Comparison of ENCODE assay signal across 8 cellular contexts in the genomic region with DNA sequence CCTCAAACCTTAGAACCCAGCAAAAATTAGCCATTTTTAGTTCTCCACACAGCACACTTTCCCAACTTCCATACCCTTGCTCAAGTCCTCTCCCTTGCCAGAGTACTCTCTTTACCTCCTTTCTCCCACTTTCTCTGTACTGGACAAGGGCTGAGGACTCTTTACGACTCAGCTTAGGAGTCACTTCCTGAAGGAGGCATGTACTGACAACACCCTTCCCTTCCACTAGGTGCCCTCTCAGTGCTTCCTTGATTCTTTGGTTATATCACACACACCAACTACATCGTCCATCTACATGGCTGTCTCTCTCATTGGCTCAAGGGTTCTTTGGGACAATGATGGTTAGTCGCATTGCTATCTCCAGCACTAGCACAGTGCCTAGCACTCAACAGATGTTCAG. TPM values are rescaled to one million over a fixed set of nuclear protein-coding genes. Genes with fewer than 3 reads are reported as not detected.
DNase-seq lines count a peak whose midpoint lies in the region; ATAC-seq and TF ChIP-seq lines count a peak whose summit lies in the region.

No MANE protein-coding gene starts in this region.

- WGBS in hepatocyte (ENCODE audit: low lambda C conversion rate, missing lambda C conversion rate): 70% methylated on average over 3 of the region's 3 CpGs

- H3K4me2 ChIP-seq in hepatocyte: no peak overlapping the region

- H3K27me3 ChIP-seq in hepatocyte: no peaks in the 10 kb centered on the region

- no peaks in the 10 kb centered on the region for H3K9me3 ChIP-seq in hepatocyte (ENCODE audit: low read depth)

- H2AFZ ChIP-seq in hepatocyte: no peak overlapping the region

- H3K27ac ChIP-seq in 22Rv1 (no peak overlapping the region), hepatocyte (no peak overlapping the region)

- H3K4me3 ChIP-seq in hepatocyte: no peak overlapping the region

- no peaks in the 10 kb centered on the region for H3K36me3 ChIP-seq in hepatocyte (replicated peaks; ENCODE audit: insufficient read depth, low read depth)

- DNase-seq in SW 1271 (lab: John Stamatoyannopoulos, UW) (peak; percentile 11 to 61), hepatocyte (ENCODE audit: low spot score) (peak; percentile 43), NCI-H2081 (lab: John Stamatoyannopoulos, UW) (no peak), mucosa of gallbladder (ENCODE audit: low spot score) (no peak)

- no peaks in the 10 kb centered on the region for H3K9me2 ChIP-seq in hepatocyte (replicated peaks; ENCODE audit: insufficient read depth)

- H3K79me2 ChIP-seq in hepatocyte: no peaks in the 10 kb centered on the region

- peak; percentile 97 for ATAC-seq in HG03280 (IDR thresholded peaks at IDR 0.05; ENCODE audit: unreplicated experiment)
- no peak for ATAC-seq in HG03095 (IDR thresholded peaks at IDR 0.05; ENCODE audit: unreplicated experiment)

- peak; percentile 26; the same call in 1 of the 2 replicates for TF ChIP-seq CTCF in 22Rv1 (IDR thresholded peaks at IDR 0.05)
- TF ChIP-seq CTCF in GM12872 (IDR thresholded peaks at IDR 0.05; ENCODE audit: insufficient read depth, low read depth, low read length): peak; percentile 70
- TF ChIP-seq CTCF in hepatocyte (IDR thresholded peaks at IDR 0.05; ENCODE audit: poor library complexity): no peak

- H4K20me1 ChIP-seq in hepatocyte (ENCODE audit: insufficient read depth, poor library complexity, severe bottlenecking): no peaks in the 10 kb centered on the region

- no peaks in the 10 kb centered on the region for H3K4me1 ChIP-seq in hepatocyte (ENCODE audit: insufficient read depth)

RNA-seq across cellular contexts. Expression of a gene that starts 5.2 kb away (rescaled TPM):
- total RNA-seq in hepatocyte (not detected in 2 replicates), mucosa of gallbladder (not detected)
- not detected in 2 replicates for polyA plus RNA-seq in hepatocyte

RNA-seq across cellular contexts. Expression of a gene that starts 18.6 kb away (rescaled TPM):
- 259 and 273 TPM in 2 replicates for total RNA-seq in hepatocyte
- polyA plus RNA-seq in hepatocyte: 358 and 457 TPM in 2 replicates
- total RNA-seq in mucosa of gallbladder: 566 TPM

Comparison
In these comparisons a context has a peak if more than half of its experiments do, and no peak if none do; other contexts are left out.
1. DNase-seq: peak in SW 1271 (2 of 2) and hepatocyte (single experiment); none in NCI-H2081 (0 of 2) and mucosa of gallbladder (single experiment).